Comparison of ENCODE assay signal across 1 cellular context in genomic region chr2:110695146-110695898, GRCh38.
TF ChIP-seq lines count a peak whose summit lies in the region.
"Not testable (repeated sequence)": the region's sequence is repeated elsewhere in the genome, so short reads cannot be mapped to it uniquely, and the experiment has no call there.

No MANE protein-coding gene starts in this region.

TF ChIP-seq in K562, 482 proteins besides CTCF, POLR2A, EP300 and RAD21 (continues in another document):
- peak; percentile 60 for TF ChIP-seq MGA (IDR thresholded peaks at IDR 0.05)
- peak; percentile 36 to 42; a peak in 2 of 4 replicates for TF ChIP-seq TRIM24 (IDR thresholded peaks at IDR 0.05)
- peak; percentile 41; the same call in 1 of the 2 replicates for TF ChIP-seq ATF7 (IDR thresholded peaks at IDR 0.05)
- TF ChIP-seq ZBTB2 (IDR thresholded peaks at IDR 0.05), result peak; percentile 54; the same call in 1 of the 2 replicates
- TF ChIP-seq ARID1B (IDR thresholded peaks at IDR 0.05), result peak; percentile 79
- TF ChIP-seq CBFA2T2 (conservative IDR thresholded peaks at IDR 0.05), result peak; percentile 61
- 0 out of 2 replicates have a peak, but pooled peaks have one; percentile 20 for TF ChIP-seq ZNF583 (CRISPR knock-in tag; IDR thresholded peaks at IDR 0.05)
- TF ChIP-seq ATF1 (CRISPR knock-in tag; IDR thresholded peaks at IDR 0.05); JUND (IDR thresholded peaks at IDR 0.05; ENCODE audit: borderline replicate concordance, low read depth, low read length): not testable (repeated sequence)
- TF ChIP-seq ATF1 (tag; IDR thresholded peaks at IDR 0.05), result peak; percentile 30; the same call in 1 of the 2 replicates
- peak; percentile 31 for TF ChIP-seq TAF9B (IDR thresholded peaks at IDR 0.05; ENCODE audit: partially characterized antibody)
- TF ChIP-seq CBFA2T3 (IDR thresholded peaks at IDR 0.05), result peak; percentile 78
- TF ChIP-seq E2F6 (IDR thresholded peaks at IDR 0.05; ENCODE audit: borderline replicate concordance in 1 of 2, extremely low read depth in 1 of 2, insufficient read depth in 1 of 2, insufficient read length in 1 of 2, low read depth in 1 of 2, low read length in 1 of 2, poor library complexity in 1 of 2, severe bottlenecking in 1 of 2), result peak in 1 of 2 experiments; percentile 0
- peak; percentile 84 for TF ChIP-seq DPF2 (IDR thresholded peaks at IDR 0.05)
- TF ChIP-seq L3MBTL2 (IDR thresholded peaks at IDR 0.05), result peak; percentile 69
- TF ChIP-seq NFIC (IDR thresholded peaks at IDR 0.05), result peak; percentile 97
- peak; percentile 38; the same call in 1 of the 2 replicates for TF ChIP-seq ZNF316 (IDR thresholded peaks at IDR 0.05)
- peak; percentile 89; the same call in 1 of the 2 replicates for TF ChIP-seq NFRKB (IDR thresholded peaks at IDR 0.05; ENCODE audit: low read depth)
- TF ChIP-seq FOXK2 (conservative IDR thresholded peaks at IDR 0.05 in 1 of 2, IDR thresholded peaks at IDR 0.05 in 1 of 2; ENCODE audit: low read depth in 2 of 2), result peak in 1 of 2 experiments; percentile 15; a peak in 3 of 4 replicates
- TF ChIP-seq JUND (tag; IDR thresholded peaks at IDR 0.05; ENCODE audit: borderline replicate concordance, low read depth, low read length), result peak; percentile 20; the same call in 1 of the 3 replicates
- peak; percentile 53; the same call in 1 of the 2 replicates for TF ChIP-seq TRIM28 (IDR thresholded peaks at IDR 0.05)
- TF ChIP-seq PRDM10 (IDR thresholded peaks at IDR 0.05; ENCODE audit: partially characterized antibody), result peak; percentile 82
- TF ChIP-seq KDM1A (IDR thresholded peaks at IDR 0.05), result peak in 1 of 2 experiments; percentile 24; a peak in 1 of 4 replicates
- peak; percentile 72 for TF ChIP-seq ZFX (CRISPR knock-in tag; IDR thresholded peaks at IDR 0.05)
- TF ChIP-seq HLTF (IDR thresholded peaks at IDR 0.05), result 0 out of 2 replicates have a peak, but pooled peaks have one; percentile 67
- TF ChIP-seq, protein P1, sequence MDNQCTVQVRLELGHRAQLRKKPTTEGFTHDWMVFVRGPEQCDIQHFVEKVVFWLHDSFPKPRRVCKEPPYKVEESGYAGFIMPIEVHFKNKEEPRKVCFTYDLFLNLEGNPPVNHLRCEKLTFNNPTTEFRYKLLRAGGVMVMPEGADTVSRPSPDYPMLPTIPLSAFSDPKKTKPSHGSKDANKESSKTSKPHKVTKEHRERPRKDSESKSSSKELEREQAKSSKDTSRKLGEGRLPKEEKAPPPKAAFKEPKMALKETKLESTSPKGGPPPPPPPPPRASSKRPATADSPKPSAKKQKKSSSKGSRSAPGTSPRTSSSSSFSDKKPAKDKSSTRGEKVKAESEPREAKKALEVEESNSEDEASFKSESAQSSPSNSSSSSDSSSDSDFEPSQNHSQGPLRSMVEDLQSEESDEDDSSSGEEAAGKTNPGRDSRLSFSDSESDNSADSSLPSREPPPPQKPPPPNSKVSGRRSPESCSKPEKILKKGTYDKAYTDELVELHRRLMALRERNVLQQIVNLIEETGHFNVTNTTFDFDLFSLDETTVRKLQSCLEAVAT (IDR thresholded peaks at IDR 0.05), result peak; percentile 29 to 63; a peak in 1 of 4 replicates
- TF ChIP-seq, protein P2, sequence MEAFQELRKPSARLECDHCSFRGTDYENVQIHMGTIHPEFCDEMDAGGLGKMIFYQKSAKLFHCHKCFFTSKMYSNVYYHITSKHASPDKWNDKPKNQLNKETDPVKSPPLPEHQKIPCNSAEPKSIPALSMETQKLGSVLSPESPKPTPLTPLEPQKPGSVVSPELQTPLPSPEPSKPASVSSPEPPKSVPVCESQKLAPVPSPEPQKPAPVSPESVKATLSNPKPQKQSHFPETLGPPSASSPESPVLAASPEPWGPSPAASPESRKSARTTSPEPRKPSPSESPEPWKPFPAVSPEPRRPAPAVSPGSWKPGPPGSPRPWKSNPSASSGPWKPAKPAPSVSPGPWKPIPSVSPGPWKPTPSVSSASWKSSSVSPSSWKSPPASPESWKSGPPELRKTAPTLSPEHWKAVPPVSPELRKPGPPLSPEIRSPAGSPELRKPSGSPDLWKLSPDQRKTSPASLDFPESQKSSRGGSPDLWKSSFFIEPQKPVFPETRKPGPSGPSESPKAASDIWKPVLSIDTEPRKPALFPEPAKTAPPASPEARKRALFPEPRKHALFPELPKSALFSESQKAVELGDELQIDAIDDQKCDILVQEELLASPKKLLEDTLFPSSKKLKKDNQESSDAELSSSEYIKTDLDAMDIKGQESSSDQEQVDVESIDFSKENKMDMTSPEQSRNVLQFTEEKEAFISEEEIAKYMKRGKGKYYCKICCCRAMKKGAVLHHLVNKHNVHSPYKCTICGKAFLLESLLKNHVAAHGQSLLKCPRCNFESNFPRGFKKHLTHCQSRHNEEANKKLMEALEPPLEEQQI (IDR thresholded peaks at IDR 0.05), result 0 out of 2 replicates have a peak, but pooled peaks have one; percentile 29
- peak in 1 of 2 experiments; percentile 29; a peak in 1 of 4 replicates for TF ChIP-seq RCOR1 (IDR thresholded peaks at IDR 0.05; ENCODE audit: borderline replicate concordance in 1 of 2, low read depth in 2 of 2, low read length in 2 of 2)
- TF ChIP-seq PHF20 (IDR thresholded peaks at IDR 0.05; ENCODE audit: partially characterized antibody), result peak; percentile 24
- TF ChIP-seq MNT (conservative IDR thresholded peaks at IDR 0.05), result peak; percentile 35 to 39; a peak in 1 of 4 replicates
- TF ChIP-seq NCOR1 (IDR thresholded peaks at IDR 0.05), result peak; percentile 72
- peak; percentile 67; the same call in 1 of the 2 replicates for TF ChIP-seq LEF1 (IDR thresholded peaks at IDR 0.05)
- TF ChIP-seq DMBX1 (CRISPR knock-in tag; IDR thresholded peaks at IDR 0.05; ENCODE audit: borderline replicate concordance), result peak; percentile 61; the same call in 1 of the 2 replicates
- TF ChIP-seq POLR2AphosphoS5 (IDR thresholded peaks at IDR 0.05; ENCODE audit: control insufficient read depth, insufficient read depth, low read depth, low read length), result 0 out of 2 replicates have a peak, but pooled peaks have one; percentile 18
